ENCODE assay signal across 31 cellular contexts in genomic region chrX:115576676-115577075, GRCh38.
"Had no signal": no experiment of that assay in that cellular context is flagged by ENCODE, and none has a peak within 500 bp of the region (broad histone marks: within the 10 kb centered on the region; RNA-seq: fewer than 3 reads in every experiment).

No MANE protein-coding gene starts in this region.

- FAIRE-seq: islet of Langerhans, kidney had no signal

- H3K79me2 ChIP-seq: parathyroid adenoma had no signal

- H3K36me3 ChIP-seq: neural progenitor cell, neutrophil, sigmoid colon, stomach, thyroid gland, transverse colon, vagina had no signal

- H3K9ac ChIP-seq: neural progenitor cell, parathyroid adenoma had no signal

- ATAC-seq: left colon; natural killer cell; right cardiac atrium; stimulated activated memory B cell treated with anti-CD40 and anti-IgM and Interleukin-4, amounts not matched to agents 10 μg/mL and 1 μg/mL and 100 μg/mL, for 72 hours; stimulated activated naive CD8-positive, alpha-beta T cell treated with anti-CD3 and anti-CD28 coated beads, Interleukin-15, Interleukin-2, amounts not matched to agents 100 U/mL and 50 U/mL, for 24 hours had no signal

- H3K4me1 ChIP-seq: parathyroid adenoma, testis, thyroid gland, transverse colon, upper lobe of left lung had no signal

- H3K27ac ChIP-seq: left ventricle myocardium inferior, neural progenitor cell, neutrophil, parathyroid adenoma, sigmoid colon, stomach, testis, thyroid gland, transverse colon, upper lobe of left lung, vagina had no signal

- H3K4me3 ChIP-seq: left ventricle myocardium inferior, lung, neural progenitor cell, sigmoid colon, smooth muscle cell, stomach, testis, thyroid gland, transverse colon, upper lobe of left lung, vagina had no signal

- H3K27me3 ChIP-seq: neural progenitor cell, neutrophil, sigmoid colon, testis, thyroid gland, transverse colon, upper lobe of left lung, vagina had no signal

- H3K9me3 ChIP-seq: left ventricle myocardium inferior, neutrophil, sigmoid colon, stomach, testis, thyroid gland, transverse colon, upper lobe of left lung, vagina had no signal

- DNase-seq: hippocampal formation; immature natural killer cell; kidney; left colon; left ventricle myocardium inferior; mesendoderm; naive B cell; natural killer cell; nephron progenitor cell; occipital lobe; retina; right cardiac atrium; sigmoid colon; stimulated activated CD4-positive, alpha-beta T cell treated with anti-CD3 and anti-CD28 coated beads, Interleukin-1b, Interleukin-23, amount 100 ng/mL, for 48 hours; stimulated activated CD4-positive, alpha-beta T cell treated with anti-CD3 and anti-CD28 coated beads, Interleukin-2, amount 100 ng/mL, for 48 hours; stimulated activated CD4-positive, alpha-beta T cell treated with anti-CD3 and anti-CD28 coated beads, Interleukin-4, amount 100 ng/mL, for 4 hours; stimulated activated CD8-positive, alpha-beta memory T cell treated with anti-CD3 and anti-CD28 coated beads, Interleukin-4, amount 100 ng/mL, for 48 hours; stimulated activated naive CD8-positive, alpha-beta T cell treated with anti-CD3 and anti-CD28 coated beads, Interleukin-15, Interleukin-2, amounts not matched to agents 100 U/mL and 50 U/mL, for 24 hours; stomach; testis; thyroid gland; transverse colon; upper lobe of left lung had no signal

- H3K4me2 ChIP-seq: neural progenitor cell, smooth muscle cell had no signal

- H2AFZ ChIP-seq: neural progenitor cell, parathyroid adenoma had no signal
